In genomic region chr1:247171443-247171842, GRCh38 we compare ENCODE assay signal across 7 cellular contexts. TPM values are rescaled to one million over a fixed set of nuclear protein-coding genes. Genes with fewer than 3 reads are reported as not detected.
A peak's percentile ranks its signal among the peaks of the same experiment; 100 is the strongest.
DNase-seq lines count a peak whose midpoint lies in the region; ATAC-seq and TF ChIP-seq lines count a peak whose summit lies in the region.
"Not testable (repeated sequence)": the region's sequence is repeated elsewhere in the genome, so short reads cannot be mapped to it uniquely, and the experiment has no call there.

No MANE protein-coding gene starts in this region.

- H3K4me3 ChIP-seq in PC-3 (ENCODE audit: low read length); body of pancreas; mucosa of descending colon: not testable (repeated sequence)

- not testable (repeated sequence) for H3K4me2 ChIP-seq in PC-3 (ENCODE audit: low read length)

- not testable (repeated sequence) for BruUV-seq in PC-3 (replicated peaks; lab: Mats Ljungman, UMichigan)

- H3K27me3 ChIP-seq in PC-3 (ENCODE audit: low read length); body of pancreas: not testable (repeated sequence)

- POLR2A ChIA-PET in PC-3 (lab: Charles Lee; ENCODE audit: unreplicated experiment), result not testable (repeated sequence)

- H3F3A ChIP-seq in PC-3 (ENCODE audit: low read length, unreplicated experiment), result not testable (repeated sequence)

- not testable (repeated sequence) for H3K9me2 ChIP-seq in PC-3 (replicated peaks; ENCODE audit: low read length)

- intact Hi-C loops in PC-3 (cut with micrococcal nuclease); mucosa of descending colon (cut with DNase I, micrococcal nuclease): not testable (repeated sequence)
- intact Hi-C loops in body of pancreas (cut with DNase I), result loop anchor here (10.0 kb wide), 1 partner anchor 47 kb away; no protein-coding TSS in a partner anchor

- H3K4me1 ChIP-seq in PC-3 (ENCODE audit: insufficient read depth, low read length); body of pancreas; mucosa of descending colon (ENCODE audit: low read depth): not testable (repeated sequence)

- H3K79me2 ChIP-seq in PC-3 (ENCODE audit: low read length), result peaks cover 37% of the 10 kb centered on the region

- DNase-seq in PC-3, body of pancreas, mucosa of descending colon: not testable (repeated sequence)

- not testable (repeated sequence) for H3K9ac ChIP-seq in PC-3 (ENCODE audit: low read length)

- CTCF ChIA-PET in PC-3 (lab: Charles Lee), result not testable (repeated sequence)

- ATAC-seq in GM18870 (IDR thresholded peaks at IDR 0.05; ENCODE audit: unreplicated experiment) (peak; percentile 2), GM21381 (IDR thresholded peaks at IDR 0.05; ENCODE audit: unreplicated experiment) (peak; percentile 42), HG02759 (IDR thresholded peaks at IDR 0.05; ENCODE audit: unreplicated experiment) (peak; percentile 61), HG03135 (IDR thresholded peaks at IDR 0.05; ENCODE audit: unreplicated experiment) (peak; percentile 40), PC-3 (peak; percentile 77), body of pancreas (peak; percentile 75), mucosa of descending colon (peak; percentile 84)

- not testable (repeated sequence) for H2AFZ ChIP-seq in PC-3 (ENCODE audit: low read length)

- peaks cover 27% of the 10 kb centered on the region for H4K20me1 ChIP-seq in PC-3 (ENCODE audit: low read length)

- not testable (repeated sequence) for TF ChIP-seq POLR2A in body of pancreas (IDR thresholded peaks at IDR 0.05)

- H3K36me3 ChIP-seq in PC-3 (ENCODE audit: low read depth, low read length), result peaks cover 27% of the 10 kb centered on the region
- not testable (repeated sequence) for H3K36me3 ChIP-seq in body of pancreas (replicated peaks in 1 of 2; ENCODE audit: insufficient read depth in 1 of 2, low read depth in 2 of 2); mucosa of descending colon (ENCODE audit: low read depth)

- not testable (repeated sequence) for TF ChIP-seq CTCF in PC-3 (conservative IDR thresholded peaks at IDR 0.05; ENCODE audit: low read depth, low read length); body of pancreas (IDR thresholded peaks at IDR 0.05); mucosa of descending colon (IDR thresholded peaks at IDR 0.05)

- H3K9me3 ChIP-seq in PC-3 (ENCODE audit: low read length); body of pancreas; mucosa of descending colon: not testable (repeated sequence)

- WGBS in body of pancreas, 2 donors, result no CpG with 5 or more reads among the region's 46 CpGs

- not testable (repeated sequence) for H3K27ac ChIP-seq in PC-3 (ENCODE audit: low read length); body of pancreas

RNA-seq across cellular contexts. Expression of gene ZNF124, which starts 0.4 kb away (rescaled TPM):
- 19.9 and 22.2 TPM in 2 replicates for total RNA-seq in PC-3 (2014; rRNA removed)
- 10 to 100 TPM; 20.8 to 32.4 TPM for total RNA-seq in body of pancreas
- 10 to 100 TPM; 41.8 to 78.5 (median 61.3) TPM for total RNA-seq in mucosa of descending colon

Comparison
In these comparisons a context has a peak if more than half of its experiments do, and no peak if none do; other contexts are left out.
1. ATAC-seq: peak in every context shown above with its lines; median percentile 84 in mucosa of descending colon; 77 in PC-3; 75 in body of pancreas; 61 in HG02759; 42 in GM21381; 40 in HG03135; 2 in GM18870.